In genomic region chr4:38162240-38162784, GRCh38 we compare ENCODE assay signal across 9 cellular contexts.
A peak's percentile ranks its signal among the peaks of the same experiment; 100 is the strongest.
DNase-seq lines count a peak whose midpoint lies in the region; ATAC-seq and TF ChIP-seq lines count a peak whose summit lies in the region.
"Had no signal": no experiment of that assay in that cellular context is flagged by ENCODE, and none has a peak within 500 bp of the region (broad histone marks: within the 10 kb centered on the region; RNA-seq: fewer than 3 reads in every experiment).

No MANE protein-coding gene starts in this region.

- ATAC-seq in CD4-positive, alpha-beta T cell (ENCODE audit: poor library complexity) = no peak
- ATAC-seq in HG03457 (IDR thresholded peaks at IDR 0.05; ENCODE audit: unreplicated experiment) (no peak), HG02840 (IDR thresholded peaks at IDR 0.05; ENCODE audit: low FRiP score, unreplicated experiment) (no peak), HG02870 (IDR thresholded peaks at IDR 0.05; ENCODE audit: unreplicated experiment) (no peak)

- no peak overlapping the region for H3K27ac ChIP-seq in CD4-positive, alpha-beta T cell (ENCODE audit: low read depth, low read length)
- H3K27ac ChIP-seq in mammary epithelial cell (ENCODE audit: insufficient read depth, low read depth, low read length) = peak overlapping the region; percentile 100
- H3K27ac ChIP-seq: neutrophil had no signal

- BruUV-seq in mammary epithelial cell (replicated peaks; lab: Mats Ljungman, UMichigan) = no TSS peak

- peaks cover 46% of the 10 kb centered on the region for H3K4me1 ChIP-seq in mammary epithelial cell (ENCODE audit: insufficient read depth, low read length)

- H2AFZ ChIP-seq in mammary epithelial cell (ENCODE audit: low read depth, low read length) = peak overlapping the region; percentile 59

- intact Hi-C loops in CD4-positive, alpha-beta T cell (cut with DNase I, micrococcal nuclease) = no loop called here
- intact Hi-C loops in mammary epithelial cell (cut with micrococcal nuclease) = no loop called here

- in situ Hi-C loops in mammary epithelial cell (cut with MboI; ENCODE audit: low sequenced_read_pairs in 2 of 2) = no loop called here

- H3K4me1 Mint-ChIP-seq in CD4-positive, alpha-beta T cell (ENCODE audit: low read depth) = peaks cover 46% of the 10 kb centered on the region
- H3K4me1 Mint-ChIP-seq in mesothelial cell of epicardium = peaks cover 34% of the 10 kb centered on the region

- H3K4me3 ChIP-seq in mammary epithelial cell (replicated peaks in 1 of 3; ENCODE audit: insufficient read depth in 1 of 3, low read depth in 2 of 3, low read length in 3 of 3) = no peak overlapping the region

- H3K9ac ChIP-seq in mammary epithelial cell (ENCODE audit: insufficient read depth, low read length) = peak overlapping the region; percentile 16

- H3K9me3 Mint-ChIP-seq in CD4-positive, alpha-beta T cell = no peaks in the 10 kb centered on the region
- peaks cover 11% of the 10 kb centered on the region for H3K9me3 Mint-ChIP-seq in mesothelial cell of epicardium

- H3K79me2 ChIP-seq in mammary epithelial cell (ENCODE audit: insufficient read depth, low read length) = no peaks in the 10 kb centered on the region

- no peaks in the 10 kb centered on the region for H4K20me1 ChIP-seq in mammary epithelial cell (ENCODE audit: insufficient read depth, low read length)

- no peaks in the 10 kb centered on the region for H3K36me3 Mint-ChIP-seq in CD4-positive, alpha-beta T cell (ENCODE audit: low read depth)
- no peaks in the 10 kb centered on the region for H3K36me3 Mint-ChIP-seq in mesothelial cell of epicardium

- no peaks in the 10 kb centered on the region for H3K27me3 Mint-ChIP-seq in CD4-positive, alpha-beta T cell
- H3K27me3 Mint-ChIP-seq in mesothelial cell of epicardium (ENCODE audit: low read depth) = no peaks in the 10 kb centered on the region

- no peak overlapping the region for H3K4me2 ChIP-seq in mammary epithelial cell (ENCODE audit: insufficient read depth, low read depth, low read length)

- no peaks in the 10 kb centered on the region for H3K27me3 ChIP-seq in CD4-positive, alpha-beta T cell (ENCODE audit: control insufficient read depth, insufficient read depth, low read length)
- H3K27me3 ChIP-seq in mammary epithelial cell (ENCODE audit: insufficient read depth, low read length) = no peaks in the 10 kb centered on the region
- H3K27me3 ChIP-seq: neutrophil had no signal

- dilution Hi-C loops in mammary epithelial cell (cut with HindIII; ENCODE audit: low sequenced_read_pairs) = no loop called here

- TF ChIP-seq CTCF in CD4-positive, alpha-beta T cell (IDR thresholded peaks at IDR 0.05) = no peak
- TF ChIP-seq CTCF in mammary epithelial cell (conservative IDR thresholded peaks at IDR 0.05 in 1 of 2, IDR thresholded peaks at IDR 0.05 in 1 of 2; ENCODE audit: extremely low read depth in 1 of 2, insufficient read depth in 1 of 2, low read depth in 1 of 2, low read length in 2 of 2) (no peak), mesothelial cell of epicardium (IDR thresholded peaks at IDR 0.05; ENCODE audit: unreplicated experiment) (no peak)

- peaks cover 6% of the 10 kb centered on the region for H3K9me3 ChIP-seq in CD4-positive, alpha-beta T cell (ENCODE audit: control insufficient read depth, low read length)
- H3K9me3 ChIP-seq in mammary epithelial cell (replicated peaks; ENCODE audit: insufficient read depth, low read length) = no peaks in the 10 kb centered on the region
- H3K9me3 ChIP-seq: neutrophil had no signal

- no peaks in the 10 kb centered on the region for H3K36me3 ChIP-seq in mammary epithelial cell (ENCODE audit: insufficient read depth, low read length)
- H3K36me3 ChIP-seq: neutrophil had no signal

- POLR2A ChIA-PET in CD4-positive, alpha-beta T cell (lab: Charles Lee) = interaction anchor here (1.0 kb wide), 1 partner anchor 12 kb away, joined by 3 read pairs; no protein-coding TSS in a partner anchor

- WGBS in mammary epithelial cell (ENCODE audit: low coverage, missing lambda C conversion rate) = 67% methylated on average over 3 of the region's 4 CpGs

- H3K4me3 Mint-ChIP-seq in CD4-positive, alpha-beta T cell = no peak overlapping the region
- no peak overlapping the region for H3K4me3 Mint-ChIP-seq in mesothelial cell of epicardium

- CTCF ChIA-PET in CD4-positive, alpha-beta T cell (lab: Charles Lee) = interaction anchor here (1.0 to 1.9 kb wide), 3 partner anchors 18 to 569 kb away, joined by 3 to 6 read pairs (median 3); no protein-coding TSS in a partner anchor
- CTCF ChIA-PET in mammary epithelial cell (lab: Charles Lee; ENCODE audit: low non-redundant PET) = no interaction called here

- peak overlapping the region; percentile 67 for H3K27ac Mint-ChIP-seq in CD4-positive, alpha-beta T cell
- H3K27ac Mint-ChIP-seq in mesothelial cell of epicardium = peak overlapping the region; percentile 71

- DNase-seq in CD4-positive, alpha-beta T cell = no peak
- DNase-seq in LoVo (ENCODE audit: low spot score) (peak; percentile 68), mammary epithelial cell (peak; percentile 72), mesothelial cell of epicardium (ENCODE audit: low spot score in 2 of 2, unreplicated experiment in 2 of 2) (no peak)
- DNase-seq in activated naive CD4-positive, alpha-beta T cell (lab: John Stamatoyannopoulos, UW) = no peak

Comparison
In these comparisons a context has a peak if more than half of its experiments do, and no peak if none do; other contexts are left out.
1. DNase-seq: peak in LoVo (single experiment) and mammary epithelial cell (single experiment); none in CD4-positive, alpha-beta T cell (0 of 10), mesothelial cell of epicardium (0 of 2) and activated naive CD4-positive, alpha-beta T cell (0 of 4).